1 cellular context compared by ENCODE assay signal in the genomic region with DNA sequence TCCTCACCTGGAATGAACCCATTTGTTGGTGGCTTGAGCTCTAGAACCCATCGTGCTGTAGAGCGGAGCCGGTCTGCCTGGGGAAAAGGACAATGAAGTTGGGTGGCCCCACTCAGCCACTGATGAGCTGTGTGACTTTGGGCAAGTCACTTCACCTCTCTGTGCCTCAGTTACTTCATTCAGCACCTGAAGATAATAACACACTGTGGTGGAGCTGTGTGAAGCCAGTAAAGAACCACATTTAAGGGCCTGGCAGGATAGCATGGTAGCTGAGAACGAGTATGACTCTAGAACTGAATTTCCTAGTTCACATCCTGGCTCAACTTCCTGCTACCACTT.
TF ChIP-seq lines count a peak whose summit lies in the region.

No MANE protein-coding gene starts in this region.

TF ChIP-seq in K562, 482 proteins besides CTCF, POLR2A, EP300 and RAD21:
- TF ChIP-seq, protein P1, sequence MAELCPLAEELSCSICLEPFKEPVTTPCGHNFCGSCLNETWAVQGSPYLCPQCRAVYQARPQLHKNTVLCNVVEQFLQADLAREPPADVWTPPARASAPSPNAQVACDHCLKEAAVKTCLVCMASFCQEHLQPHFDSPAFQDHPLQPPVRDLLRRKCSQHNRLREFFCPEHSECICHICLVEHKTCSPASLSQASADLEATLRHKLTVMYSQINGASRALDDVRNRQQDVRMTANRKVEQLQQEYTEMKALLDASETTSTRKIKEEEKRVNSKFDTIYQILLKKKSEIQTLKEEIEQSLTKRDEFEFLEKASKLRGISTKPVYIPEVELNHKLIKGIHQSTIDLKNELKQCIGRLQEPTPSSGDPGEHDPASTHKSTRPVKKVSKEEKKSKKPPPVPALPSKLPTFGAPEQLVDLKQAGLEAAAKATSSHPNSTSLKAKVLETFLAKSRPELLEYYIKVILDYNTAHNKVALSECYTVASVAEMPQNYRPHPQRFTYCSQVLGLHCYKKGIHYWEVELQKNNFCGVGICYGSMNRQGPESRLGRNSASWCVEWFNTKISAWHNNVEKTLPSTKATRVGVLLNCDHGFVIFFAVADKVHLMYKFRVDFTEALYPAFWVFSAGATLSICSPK (IDR thresholded peaks at IDR 0.05; ENCODE audit: borderline replicate concordance), result no peak
- TF ChIP-seq STAT5A (IDR thresholded peaks at IDR 0.05; ENCODE audit: borderline replicate concordance, low read length) (no peak), RBM25 (IDR thresholded peaks at IDR 0.05; ENCODE audit: low read depth, low read length, severe bottlenecking) (peak; percentile 66), CTBP1 (IDR thresholded peaks at IDR 0.05; ENCODE audit: borderline replicate concordance) (no peak), CXXC5 (CRISPR knock-in tag; IDR thresholded peaks at IDR 0.05) (no peak), ZSCAN32 (CRISPR knock-in tag; IDR thresholded peaks at IDR 0.05) (no peak), TFAM (CRISPR knock-in tag; conservative IDR thresholded peaks at IDR 0.05) (no peak), ZFP36 (IDR thresholded peaks at IDR 0.05; ENCODE audit: low read depth, low read length, partially characterized antibody) (peak; percentile 71), ZEB2 (IDR thresholded peaks at IDR 0.05) (no peak), BCOR (IDR thresholded peaks at IDR 0.05) (peak; percentile 60)
- TF ChIP-seq, protein P2, sequence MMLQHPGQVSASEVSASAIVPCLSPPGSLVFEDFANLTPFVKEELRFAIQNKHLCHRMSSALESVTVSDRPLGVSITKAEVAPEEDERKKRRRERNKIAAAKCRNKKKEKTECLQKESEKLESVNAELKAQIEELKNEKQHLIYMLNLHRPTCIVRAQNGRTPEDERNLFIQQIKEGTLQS (IDR thresholded peaks at IDR 0.05), result no peak
- TF ChIP-seq, protein P2 (CRISPR knock-in tag; conservative IDR thresholded peaks at IDR 0.05), result no peak
- TF ChIP-seq, protein P3, sequence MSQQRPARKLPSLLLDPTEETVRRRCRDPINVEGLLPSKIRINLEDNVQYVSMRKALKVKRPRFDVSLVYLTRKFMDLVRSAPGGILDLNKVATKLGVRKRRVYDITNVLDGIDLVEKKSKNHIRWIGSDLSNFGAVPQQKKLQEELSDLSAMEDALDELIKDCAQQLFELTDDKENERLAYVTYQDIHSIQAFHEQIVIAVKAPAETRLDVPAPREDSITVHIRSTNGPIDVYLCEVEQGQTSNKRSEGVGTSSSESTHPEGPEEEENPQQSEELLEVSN (IDR thresholded peaks at IDR 0.05; ENCODE audit: borderline replicate concordance in 1 of 2, extremely low read depth in 1 of 2, insufficient read depth in 1 of 2, insufficient read length in 1 of 2, low read depth in 1 of 2, low read length in 1 of 2, poor library complexity in 1 of 2, severe bottlenecking in 1 of 2), result no peak
- TF ChIP-seq, protein P4, sequence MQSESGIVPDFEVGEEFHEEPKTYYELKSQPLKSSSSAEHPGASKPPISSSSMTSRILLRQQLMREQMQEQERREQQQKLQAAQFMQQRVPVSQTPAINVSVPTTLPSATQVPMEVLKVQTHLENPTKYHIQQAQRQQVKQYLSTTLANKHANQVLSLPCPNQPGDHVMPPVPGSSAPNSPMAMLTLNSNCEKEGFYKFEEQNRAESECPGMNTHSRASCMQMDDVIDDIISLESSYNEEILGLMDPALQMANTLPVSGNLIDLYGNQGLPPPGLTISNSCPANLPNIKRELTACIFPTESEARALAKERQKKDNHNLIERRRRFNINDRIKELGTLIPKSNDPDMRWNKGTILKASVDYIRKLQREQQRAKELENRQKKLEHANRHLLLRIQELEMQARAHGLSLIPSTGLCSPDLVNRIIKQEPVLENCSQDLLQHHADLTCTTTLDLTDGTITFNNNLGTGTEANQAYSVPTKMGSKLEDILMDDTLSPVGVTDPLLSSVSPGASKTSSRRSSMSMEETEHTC (IDR thresholded peaks at IDR 0.05), result no peak
